Comparison of ENCODE assay signal across 22 cellular contexts in the genomic region with DNA sequence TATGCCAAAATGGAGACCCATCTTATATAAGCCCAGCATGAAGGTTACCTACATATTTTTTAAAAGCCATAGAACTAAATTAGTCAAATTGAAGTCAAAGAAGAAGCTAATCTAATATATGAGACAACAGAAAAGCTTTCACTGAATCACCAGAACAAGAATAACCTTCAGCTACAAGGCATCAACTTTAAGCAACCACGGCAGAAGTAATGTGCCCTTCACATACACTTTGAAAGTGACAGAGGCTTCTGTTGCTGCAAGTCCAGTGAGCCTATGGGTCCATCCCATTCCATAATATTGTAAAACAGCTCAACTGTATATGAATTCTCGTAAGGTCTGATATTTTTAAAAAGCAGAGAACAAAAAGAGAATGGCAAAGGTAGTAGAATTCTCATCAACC. TPM values are rescaled to one million over a fixed set of nuclear protein-coding genes. Genes with fewer than 3 reads are reported as not detected.
DNase-seq lines count a peak whose midpoint lies in the region; ATAC-seq and TF ChIP-seq lines count a peak whose summit lies in the region.
"Had no signal": no experiment of that assay in that cellular context is flagged by ENCODE, and none has a peak within 500 bp of the region (broad histone marks: within the 10 kb centered on the region; RNA-seq: fewer than 3 reads in every experiment).

No MANE protein-coding gene starts in this region.

- intact Hi-C loops in heart left ventricle (cut with DNase I) (no loop called here), left ventricle myocardium inferior (cut with micrococcal nuclease) (no loop called here)
- intact Hi-C loops in naive thymus-derived CD4-positive, alpha-beta T cell (cut with micrococcal nuclease) = no loop called here

- H3K4me3 ChIP-seq in heart left ventricle (no peak overlapping the region), left ventricle myocardium inferior (no peak overlapping the region), parathyroid adenoma (ENCODE audit: low read depth, low read length) (no peak overlapping the region), skeletal muscle tissue (ENCODE audit: low read length in 3 of 3) (no peak overlapping the region), MM.1S (ENCODE audit: low read length) (no peak overlapping the region)
- no peak overlapping the region for H3K4me3 ChIP-seq in naive thymus-derived CD4-positive, alpha-beta T cell (ENCODE audit: low read length)
- H3K4me3 ChIP-seq: GM23248 had no signal

- CTCF ChIA-PET in naive thymus-derived CD4-positive, alpha-beta T cell (lab: Charles Lee) = interaction anchor here (1.2 kb wide), 1 partner anchor 118 kb away, joined by 3 read pairs; no protein-coding TSS in a partner anchor

- no peaks in the 10 kb centered on the region for H3F3A ChIP-seq in MM.1S (ENCODE audit: insufficient read depth, low read length)

- H3K4me1 ChIP-seq in heart left ventricle = peaks cover 0 to 27% (median 2%) of the 10 kb centered on the region in 12 donors
- peaks cover 42% of the 10 kb centered on the region for H3K4me1 ChIP-seq in left ventricle myocardium inferior
- peaks cover 7% of the 10 kb centered on the region for H3K4me1 ChIP-seq in parathyroid adenoma
- peaks cover 0 to 5% (median 0%) of the 10 kb centered on the region in 3 donors for H3K4me1 ChIP-seq in skeletal muscle tissue (ENCODE audit: control insufficient read depth in 3 of 3, insufficient read depth in 3 of 3, low read length in 3 of 3)
- H3K4me1 ChIP-seq in naive thymus-derived CD4-positive, alpha-beta T cell (ENCODE audit: control insufficient read depth in 2 of 2, insufficient read depth in 2 of 2, low read length in 2 of 2) = no peaks in the 10 kb centered on the region
- H3K4me1 ChIP-seq in MM.1S (ENCODE audit: low read length) = peaks cover 2% of the 10 kb centered on the region; the same call in 1 of the 2 replicates
- H3K4me1 ChIP-seq: BE2C had no signal

- TF ChIP-seq POLR2A in heart left ventricle (IDR thresholded peaks at IDR 0.05) = no peak

- H3K4me1 Mint-ChIP-seq in naive thymus-derived CD4-positive, alpha-beta T cell = no peaks in the 10 kb centered on the region
- H3K4me1 Mint-ChIP-seq: CD4-positive, CD25-positive, alpha-beta regulatory T cell; CD8-positive, alpha-beta memory T cell had no signal

- H3K27me3 ChIP-seq in heart left ventricle (no peaks in the 10 kb centered on the region), left ventricle myocardium inferior (ENCODE audit: low read depth) (no peaks in the 10 kb centered on the region), parathyroid adenoma (ENCODE audit: control insufficient read depth, insufficient read depth, low read length) (no peaks in the 10 kb centered on the region), skeletal muscle tissue (ENCODE audit: control insufficient read depth in 3 of 3, insufficient read depth in 3 of 3, low read length in 3 of 3) (no peaks in the 10 kb centered on the region), MM.1S (replicated peaks; ENCODE audit: insufficient read depth, low read length) (no peaks in the 10 kb centered on the region)
- no peaks in the 10 kb centered on the region for H3K27me3 ChIP-seq in naive thymus-derived CD4-positive, alpha-beta T cell (ENCODE audit: control insufficient read depth in 2 of 2, insufficient read depth in 2 of 2, low read length in 2 of 2)
- H3K27me3 ChIP-seq: BE2C had no signal

- H3K9me3 ChIP-seq in heart left ventricle (no peaks in the 10 kb centered on the region), left ventricle myocardium inferior (replicated peaks) (no peaks in the 10 kb centered on the region), parathyroid adenoma (ENCODE audit: control insufficient read depth, low read length) (no peaks in the 10 kb centered on the region), skeletal muscle tissue (ENCODE audit: control insufficient read depth in 3 of 3, low read length in 3 of 3) (no peaks in the 10 kb centered on the region), MM.1S (replicated peaks; ENCODE audit: insufficient read depth, low read length) (no peaks in the 10 kb centered on the region)
- no peaks in the 10 kb centered on the region for H3K9me3 ChIP-seq in naive thymus-derived CD4-positive, alpha-beta T cell (ENCODE audit: control insufficient read depth in 2 of 3, low read length in 3 of 3)
- H3K9me3 ChIP-seq: BE2C had no signal

- no peak for DNase-seq in heart left ventricle
- no peak for DNase-seq in left ventricle myocardium inferior
- no peak for DNase-seq in naive thymus-derived CD4-positive, alpha-beta T cell
- no peak for DNase-seq in MM.1S
- DNase-seq in NOMO-1 treated with DMSO at 0.1 percent for 48 hours (lab: John Stamatoyannopoulos, UW; ENCODE audit: unreplicated experiment) = no peak
- no peak for DNase-seq in HuH-7.5 (ENCODE audit: low spot score)
- DNase-seq: ACHN; BE2C; C1 segment of cervical spinal cord; CD4-positive, CD25-positive, alpha-beta regulatory T cell; CD8-positive, alpha-beta memory T cell; COR-L47; DMS 273 treated with DMSO at 0.1 percent for 48 hours; DMS53; DND-41; EL; GM23248; HCEC 1CT; HFFc6 had no signal

- H2AFZ ChIP-seq in parathyroid adenoma (peak overlapping the region; percentile 21), MM.1S (ENCODE audit: low read length) (no peak overlapping the region)
- H2AFZ ChIP-seq: GM23248 had no signal

- H3K4me3 Mint-ChIP-seq in naive thymus-derived CD4-positive, alpha-beta T cell = no peak overlapping the region
- H3K4me3 Mint-ChIP-seq: CD4-positive, CD25-positive, alpha-beta regulatory T cell; CD8-positive, alpha-beta memory T cell; HFFc6 had no signal

- H3K9me2 ChIP-seq in MM.1S (replicated peaks; ENCODE audit: insufficient read depth, low read length) = no peaks in the 10 kb centered on the region; the same call in 1 of the 2 replicates

- H3K36me3 ChIP-seq in heart left ventricle = no peaks in the 10 kb centered on the region
- no peaks in the 10 kb centered on the region for H3K36me3 ChIP-seq in left ventricle myocardium inferior
- no peaks in the 10 kb centered on the region for H3K36me3 ChIP-seq in parathyroid adenoma (ENCODE audit: control insufficient read depth, insufficient read depth, low read length)
- H3K36me3 ChIP-seq in skeletal muscle tissue (ENCODE audit: control insufficient read depth in 3 of 3, insufficient read depth in 3 of 3, low read length in 3 of 3) = no peaks in the 10 kb centered on the region
- H3K36me3 ChIP-seq in naive thymus-derived CD4-positive, alpha-beta T cell (ENCODE audit: control insufficient read depth in 2 of 3, insufficient read depth in 3 of 3, low read length in 3 of 3) = no peaks in the 10 kb centered on the region
- H3K36me3 ChIP-seq in MM.1S (replicated peaks; ENCODE audit: insufficient read depth, low read length) = no peaks in the 10 kb centered on the region
- H3K36me3 ChIP-seq: BE2C had no signal

- no peak overlapping the region for H3K27ac Mint-ChIP-seq in naive thymus-derived CD4-positive, alpha-beta T cell
- H3K27ac Mint-ChIP-seq: CD4-positive, CD25-positive, alpha-beta regulatory T cell; HFFc6 had no signal

- H3K79me2 ChIP-seq in parathyroid adenoma (no peaks in the 10 kb centered on the region), MM.1S (ENCODE audit: low read length) (no peaks in the 10 kb centered on the region)

- 56 to 63% (median 59%) methylated on average over 2 of the region's 2 CpGs for WGBS in heart left ventricle, 4 donors

- H3K9ac ChIP-seq in parathyroid adenoma (no peak overlapping the region), skeletal muscle tissue (ENCODE audit: low read depth in 1 of 3, low read length in 3 of 3) (peak overlapping the region in 2 of 3 donors; percentile 26 to 46), MM.1S (ENCODE audit: low read length) (no peak overlapping the region)
- H3K9ac ChIP-seq: GM23248 had no signal

- no peaks in the 10 kb centered on the region for H3K36me3 Mint-ChIP-seq in naive thymus-derived CD4-positive, alpha-beta T cell
- H3K36me3 Mint-ChIP-seq: CD4-positive, CD25-positive, alpha-beta regulatory T cell had no signal

- peak in 3 of 4 donors; percentile 62 to 71 (median 64) for ATAC-seq in heart left ventricle
- no peak for ATAC-seq in naive thymus-derived CD4-positive, alpha-beta T cell

- POLR2A ChIA-PET in naive thymus-derived CD4-positive, alpha-beta T cell (lab: Charles Lee) = interaction anchor here (0.6 to 0.7 kb wide), 2 partner anchors 23 to 36 kb away, joined by 3 to 5 read pairs; a partner anchor contains a TSS

- H3K4me2 ChIP-seq in parathyroid adenoma (ENCODE audit: low read length) (no peak overlapping the region), MM.1S (ENCODE audit: low read depth, low read length) (no peak overlapping the region)

- H3K9me3 Mint-ChIP-seq in naive thymus-derived CD4-positive, alpha-beta T cell = peaks cover 0 to 3% (median 0%) of the 10 kb centered on the region in 11 donors
- H3K9me3 Mint-ChIP-seq: CD8-positive, alpha-beta memory T cell; HFFc6 had no signal

- H4K20me1 ChIP-seq in MM.1S (ENCODE audit: insufficient read depth, low read length) = no peaks in the 10 kb centered on the region

- peaks cover 0 to 28% (median 18%) of the 10 kb centered on the region in 5 donors for H3K27me3 Mint-ChIP-seq in naive thymus-derived CD4-positive, alpha-beta T cell

- TF ChIP-seq CTCF in heart left ventricle (IDR thresholded peaks at IDR 0.05) (no peak), left ventricle myocardium inferior (IDR thresholded peaks at IDR 0.05; ENCODE audit: borderline replicate concordance) (no peak), parathyroid adenoma (IDR thresholded peaks at IDR 0.05) (no peak), MM.1S (IDR thresholded peaks at IDR 0.05; ENCODE audit: low read length) (no peak)

- H3K27ac ChIP-seq in heart left ventricle (peak overlapping the region in 9 of 12 donors; percentile 7 to 71 (median 37)), left ventricle myocardium inferior (replicated peaks) (peak overlapping the region; percentile 64), parathyroid adenoma (no peak overlapping the region), skeletal muscle tissue (ENCODE audit: low read depth, low read length) (peak overlapping the region; percentile 71), MM.1S (ENCODE audit: low read length) (no peak overlapping the region)
- no peak overlapping the region for H3K27ac ChIP-seq in naive thymus-derived CD4-positive, alpha-beta T cell (ENCODE audit: low read depth, low read length)
- H3K27ac ChIP-seq: GM23248 had no signal

RNA-seq across cellular contexts. Expression of a gene that starts 36.5 kb away (rescaled TPM):
- 100 to 1,000 TPM in 5 of 9 donors, 10 to 100 TPM in 4; 41.0 to 200 (median 116) TPM for total RNA-seq in heart left ventricle
- 1 to 10 TPM; 4.8 to 5.0 TPM for polyA plus RNA-seq in heart left ventricle
- total RNA-seq in left ventricle myocardium inferior = 159 TPM
- total RNA-seq in skeletal muscle tissue = 24.0 TPM
- total RNA-seq in naive thymus-derived CD4-positive, alpha-beta T cell = under 1 TPM in 4 of 5 experiments, not detected in 1; 0.43 to 0.84 (median 0.73) TPM
- under 1 TPM in 1 of 2 donors, not detected in 1; 0.59 TPM for polyA plus RNA-seq in naive thymus-derived CD4-positive, alpha-beta T cell
- total RNA-seq: CD4-positive, CD25-positive, alpha-beta regulatory T cell; CD8-positive, alpha-beta memory T cell; G401; GM23248; HFFc6 had no signal
- polyA plus RNA-seq: CD4-positive, CD25-positive, alpha-beta regulatory T cell; GM23248 had no signal

Comparison
In these comparisons a context has a peak if more than half of its experiments do, and no peak if none do; other contexts are left out.
1. H3K27ac ChIP-seq: peak in heart left ventricle (9 of 12), left ventricle myocardium inferior (single experiment) and skeletal muscle tissue (single experiment); none in parathyroid adenoma (single experiment), naive thymus-derived CD4-positive, alpha-beta T cell (single experiment) and MM.1S (single experiment).
2. H3K9ac ChIP-seq: peak in skeletal muscle tissue (2 of 3); none in parathyroid adenoma (single experiment) and MM.1S (single experiment).
3. RNA of a gene that starts 36.5 kb away (total RNA-seq): 159 TPM in left ventricle myocardium inferior (single experiment), 41.0 to 200 TPM in heart left ventricle and 24.0 TPM in skeletal muscle tissue (single experiment); 0.43 to 0.84 TPM in naive thymus-derived CD4-positive, alpha-beta T cell; every median in the first group is over 10 times any median in the second.